Comparison of ENCODE assay signal across 30 cellular contexts in the genomic region with DNA sequence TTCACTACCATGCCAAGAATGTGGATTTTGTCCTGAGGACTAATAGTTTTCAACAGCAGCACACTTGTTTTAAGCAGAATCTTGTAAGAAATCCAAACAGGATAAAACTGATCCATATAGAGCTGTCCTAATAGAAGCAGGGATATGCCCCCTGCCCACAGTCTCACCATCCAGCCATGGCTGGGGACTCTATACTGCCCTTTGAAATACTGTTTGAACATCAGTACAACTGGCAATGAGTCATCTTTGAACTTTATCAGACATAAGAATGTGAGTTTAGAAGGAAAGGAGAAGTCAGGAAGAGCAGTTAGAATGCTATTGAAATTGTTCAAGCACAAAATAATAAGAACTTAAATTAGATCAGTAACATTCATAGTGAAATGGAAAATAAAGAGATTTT. TPM values are rescaled to one million over a fixed set of nuclear protein-coding genes. Genes with fewer than 3 reads are reported as not detected.
DNase-seq lines count a peak whose midpoint lies in the region; ATAC-seq and TF ChIP-seq lines count a peak whose summit lies in the region.
"Had no signal": no experiment of that assay in that cellular context is flagged by ENCODE, and none has a peak within 500 bp of the region (broad histone marks: within the 10 kb centered on the region; RNA-seq: fewer than 3 reads in every experiment).

No MANE protein-coding gene starts in this region.

- H3K4me2 ChIP-seq in mesenchymal stem cell (ENCODE audit: low read length, poor library complexity, severe bottlenecking): no peak overlapping the region

- H3K4me3 Mint-ChIP-seq in activated CD8-positive, alpha-beta T cell treated with anti-CD3 and anti-CD28 coated beads for 36 hours: no peak overlapping the region
- no peak overlapping the region for H3K4me3 Mint-ChIP-seq in activated CD8-positive, alpha-beta T cell treated with anti-CD3 and anti-CD28 coated beads, Interleukin-2, amount 10 ng/mL, durations not matched to agents 7 days and 5 days
- no peak overlapping the region for H3K4me3 Mint-ChIP-seq in activated naive CD8-positive, alpha-beta T cell
- H3K4me3 Mint-ChIP-seq in T-helper 2 cell treated with Interferon-gamma antibody and Interleukin-4, amounts not matched to agents 5 μg/mL and 100 μg/mL, for 36 hours: no peak overlapping the region
- H3K4me3 Mint-ChIP-seq: activated naive CD4-positive, alpha-beta T cell treated with anti-CD3 and anti-CD28 coated beads, Interleukin-2, amount 50 U/mL, for 24 hours; dendritic cell treated with granulocyte-macrophage colony-stimulating factor and Interleukin-4, amounts not matched to agents 40 ng/mL and 50 ng/mL, for 4 days; mesothelial cell of epicardium; naive B cell had no signal

- H2BK12ac ChIP-seq in mesenchymal stem cell (ENCODE audit: low read length in 2 of 2): no peak overlapping the region

- peak; percentile 11 for ATAC-seq in activated CD8-positive, alpha-beta T cell treated with anti-CD3 and anti-CD28 coated beads for 36 hours
- no peak for ATAC-seq in activated CD8-positive, alpha-beta T cell treated with anti-CD3 and anti-CD28 coated beads, Interleukin-2, amount 10 ng/mL, durations not matched to agents 7 days and 5 days
- ATAC-seq: K562, left ventricle myocardium superior, psoas muscle had no signal

- TF ChIP-seq CTCF in activated CD8-positive, alpha-beta T cell treated with anti-CD3 and anti-CD28 coated beads for 36 hours (IDR thresholded peaks at IDR 0.05): no peak

- peaks cover 21 to 26% of the 10 kb centered on the region in 2 experiments for H3K27me3 ChIP-seq in mesenchymal stem cell (ENCODE audit: control insufficient read depth in 1 of 2, insufficient read depth in 1 of 2, low read length in 2 of 2)
- H3K27me3 ChIP-seq: ascending aorta had no signal

- H3K9ac ChIP-seq in mesenchymal stem cell (ENCODE audit: low read length): no peak overlapping the region

- H2AK5ac ChIP-seq in mesenchymal stem cell (ENCODE audit: low read length, severe bottlenecking): no peak overlapping the region

- H3K27ac ChIP-seq in mesenchymal stem cell (ENCODE audit: low read length, poor library complexity, severe bottlenecking): no peak overlapping the region
- H3K27ac ChIP-seq: ascending aorta, psoas muscle, RWPE1, tibial nerve had no signal

- H2AFZ ChIP-seq in mesenchymal stem cell (ENCODE audit: low read depth, low read length): no peak overlapping the region

- CTCF ChIA-PET in activated CD8-positive, alpha-beta T cell treated with anti-CD3 and anti-CD28 coated beads for 36 hours (lab: Charles Lee): no interaction called here
- CTCF ChIA-PET in activated CD8-positive, alpha-beta T cell treated with anti-CD3 and anti-CD28 coated beads, Interleukin-2, amount 10 ng/mL, durations not matched to agents 7 days and 5 days (lab: Charles Lee): no interaction called here

- H3K4me1 Mint-ChIP-seq in activated CD8-positive, alpha-beta T cell treated with anti-CD3 and anti-CD28 coated beads for 36 hours (ENCODE audit: low read depth): peaks cover 38% of the 10 kb centered on the region
- H3K4me1 Mint-ChIP-seq in activated CD8-positive, alpha-beta T cell treated with anti-CD3 and anti-CD28 coated beads, Interleukin-2, amount 10 ng/mL, durations not matched to agents 7 days and 5 days (ENCODE audit: low read depth): peaks cover 28% of the 10 kb centered on the region
- H3K4me1 Mint-ChIP-seq in activated naive CD8-positive, alpha-beta T cell (ENCODE audit: low read depth): peaks cover 24% of the 10 kb centered on the region
- H3K4me1 Mint-ChIP-seq in T-helper 2 cell treated with Interferon-gamma antibody and Interleukin-4, amounts not matched to agents 5 μg/mL and 100 μg/mL, for 36 hours (ENCODE audit: low read depth): peaks cover 15% of the 10 kb centered on the region

- no peak overlapping the region for H2BK5ac ChIP-seq in mesenchymal stem cell (ENCODE audit: low read depth, low read length, poor library complexity, severe bottlenecking)

- peak overlapping the region; percentile 4 for H2BK120ac ChIP-seq in mesenchymal stem cell (ENCODE audit: low read depth, low read length)

- H3K18ac ChIP-seq in mesenchymal stem cell (ENCODE audit: low read depth in 1 of 2, low read length in 2 of 2): no peak overlapping the region

- no peak overlapping the region for H4K8ac ChIP-seq in mesenchymal stem cell (ENCODE audit: low read length)

- no peak overlapping the region for H3K14ac ChIP-seq in mesenchymal stem cell (ENCODE audit: low read length in 2 of 2)

- no peak for DNase-seq in activated CD8-positive, alpha-beta T cell treated with anti-CD3 and anti-CD28 coated beads for 36 hours
- no peak for DNase-seq in activated CD8-positive, alpha-beta T cell treated with anti-CD3 and anti-CD28 coated beads, Interleukin-2, amount 10 ng/mL, durations not matched to agents 7 days and 5 days
- DNase-seq in KBM-7 (peak; percentile 30), mesenchymal stem cell (no peak), dermis blood vessel endothelial cell (no peak), AG20443 (ENCODE audit: low spot score) (no peak)
- no peak for DNase-seq in T-helper 2 cell treated with Interferon-gamma antibody and Interleukin-4, amounts not matched to agents 5 μg/mL and 100 μg/mL, for 36 hours (ENCODE audit: low spot score)
- DNase-seq: activated CD4-positive, alpha-beta T cell treated with anti-CD3 and anti-CD28 coated beads for 4 hours; central memory CD4-positive, alpha-beta T cell; GDM1; HCEC 1CT; left ventricle myocardium superior; naive B cell; NCI-H1105 treated with DMSO at 0.1 percent for 48 hours; NCI-H2029 treated with DMSO at 0.1 percent for 48 hours; NCI-H2227 treated with DMSO at 0.1 percent for 48 hours; NCI-H774; nucleus accumbens; psoas muscle had no signal

- H3K27ac Mint-ChIP-seq in activated CD8-positive, alpha-beta T cell treated with anti-CD3 and anti-CD28 coated beads for 36 hours: peak overlapping the region; percentile 58
- no peak overlapping the region for H3K27ac Mint-ChIP-seq in activated CD8-positive, alpha-beta T cell treated with anti-CD3 and anti-CD28 coated beads, Interleukin-2, amount 10 ng/mL, durations not matched to agents 7 days and 5 days
- H3K27ac Mint-ChIP-seq in activated naive CD8-positive, alpha-beta T cell: peak overlapping the region; percentile 87
- no peak overlapping the region for H3K27ac Mint-ChIP-seq in T-helper 2 cell treated with Interferon-gamma antibody and Interleukin-4, amounts not matched to agents 5 μg/mL and 100 μg/mL, for 36 hours
- H3K27ac Mint-ChIP-seq: dendritic cell treated with granulocyte-macrophage colony-stimulating factor and Interleukin-4, amounts not matched to agents 40 ng/mL and 50 ng/mL, for 4 days; mesothelial cell of epicardium had no signal

- peaks cover 6% of the 10 kb centered on the region for H3K9me3 Mint-ChIP-seq in activated CD8-positive, alpha-beta T cell treated with anti-CD3 and anti-CD28 coated beads for 36 hours
- H3K9me3 Mint-ChIP-seq in activated CD8-positive, alpha-beta T cell treated with anti-CD3 and anti-CD28 coated beads, Interleukin-2, amount 10 ng/mL, durations not matched to agents 7 days and 5 days (ENCODE audit: insufficient read depth): no peaks in the 10 kb centered on the region
- peaks cover 7% of the 10 kb centered on the region for H3K9me3 Mint-ChIP-seq in activated naive CD8-positive, alpha-beta T cell (ENCODE audit: low read depth)
- H3K9me3 Mint-ChIP-seq in T-helper 2 cell treated with Interferon-gamma antibody and Interleukin-4, amounts not matched to agents 5 μg/mL and 100 μg/mL, for 36 hours: peaks cover 3% of the 10 kb centered on the region
- H3K9me3 Mint-ChIP-seq: dendritic cell treated with granulocyte-macrophage colony-stimulating factor and Interleukin-4, amounts not matched to agents 40 ng/mL and 50 ng/mL, for 4 days; mesothelial cell of epicardium had no signal

- POLR2A ChIA-PET in activated CD8-positive, alpha-beta T cell treated with anti-CD3 and anti-CD28 coated beads for 36 hours (lab: Charles Lee): no interaction called here
- POLR2A ChIA-PET in activated CD8-positive, alpha-beta T cell treated with anti-CD3 and anti-CD28 coated beads, Interleukin-2, amount 10 ng/mL, durations not matched to agents 7 days and 5 days (lab: Charles Lee): no interaction called here

- H3K4me3 ChIP-seq in mesenchymal stem cell (ENCODE audit: insufficient read depth in 1 of 2, low read depth in 1 of 2, low read length in 2 of 2): no peak overlapping the region
- H3K4me3 ChIP-seq: ascending aorta, K562, psoas muscle, tibial nerve had no signal

- H4K91ac ChIP-seq in mesenchymal stem cell (ENCODE audit: low read length): no peak overlapping the region

- H3K36me3 Mint-ChIP-seq in activated CD8-positive, alpha-beta T cell treated with anti-CD3 and anti-CD28 coated beads for 36 hours (ENCODE audit: low read depth): no peaks in the 10 kb centered on the region
- no peaks in the 10 kb centered on the region for H3K36me3 Mint-ChIP-seq in activated CD8-positive, alpha-beta T cell treated with anti-CD3 and anti-CD28 coated beads, Interleukin-2, amount 10 ng/mL, durations not matched to agents 7 days and 5 days (ENCODE audit: low read depth)
- H3K36me3 Mint-ChIP-seq in activated naive CD8-positive, alpha-beta T cell: peaks cover 2% of the 10 kb centered on the region
- no peaks in the 10 kb centered on the region for H3K36me3 Mint-ChIP-seq in T-helper 2 cell treated with Interferon-gamma antibody and Interleukin-4, amounts not matched to agents 5 μg/mL and 100 μg/mL, for 36 hours (ENCODE audit: low read depth)
- H3K36me3 Mint-ChIP-seq: activated naive CD4-positive, alpha-beta T cell treated with anti-CD3 and anti-CD28 coated beads, Interleukin-2, amount 50 U/mL, for 24 hours; mesothelial cell of epicardium; naive B cell had no signal

- no peaks in the 10 kb centered on the region for H3K36me3 ChIP-seq in mesenchymal stem cell (ENCODE audit: control insufficient read depth in 1 of 2, insufficient read depth in 2 of 2, low read depth in 1 of 2, low read length in 2 of 2)
- H3K36me3 ChIP-seq: ascending aorta, tibial nerve had no signal

- intact Hi-C loops in activated CD8-positive, alpha-beta T cell treated with anti-CD3 and anti-CD28 coated beads for 36 hours (cut with micrococcal nuclease): no loop called here

- peaks cover 7% of the 10 kb centered on the region for H3K27me3 Mint-ChIP-seq in activated CD8-positive, alpha-beta T cell treated with anti-CD3 and anti-CD28 coated beads for 36 hours
- peaks cover 17% of the 10 kb centered on the region for H3K27me3 Mint-ChIP-seq in activated CD8-positive, alpha-beta T cell treated with anti-CD3 and anti-CD28 coated beads, Interleukin-2, amount 10 ng/mL, durations not matched to agents 7 days and 5 days (ENCODE audit: low read depth)
- H3K27me3 Mint-ChIP-seq in activated naive CD8-positive, alpha-beta T cell: peaks cover 1% of the 10 kb centered on the region
- peaks cover 10% of the 10 kb centered on the region for H3K27me3 Mint-ChIP-seq in T-helper 2 cell treated with Interferon-gamma antibody and Interleukin-4, amounts not matched to agents 5 μg/mL and 100 μg/mL, for 36 hours (ENCODE audit: low read depth)

- H3K4ac ChIP-seq in mesenchymal stem cell (ENCODE audit: low read depth in 1 of 2, low read length in 2 of 2): no peak overlapping the region

- no peaks in the 10 kb centered on the region for H3K9me3 ChIP-seq in mesenchymal stem cell (ENCODE audit: control insufficient read depth, low read length)
- H3K9me3 ChIP-seq: ascending aorta, psoas muscle, tibial nerve had no signal

- H3K79me1 ChIP-seq in mesenchymal stem cell (replicated peaks; ENCODE audit: low read length, poor library complexity, severe bottlenecking): no peaks in the 10 kb centered on the region

- H3K23ac ChIP-seq in mesenchymal stem cell (ENCODE audit: low read length in 2 of 2): no peak overlapping the region

- no peak overlapping the region for H2BK15ac ChIP-seq in mesenchymal stem cell (ENCODE audit: low read depth, poor library complexity, severe bottlenecking)

- in situ Hi-C loops in KBM-7 (cut with MboI; ENCODE audit: low pct_unique_long_range_greater_than_20kb, low sequenced_read_pairs): no loop called here

- H3K4me1 ChIP-seq in mesenchymal stem cell (ENCODE audit: control insufficient read depth, insufficient read depth, low read depth, low read length): peaks cover 9% of the 10 kb centered on the region
- H3K4me1 ChIP-seq: psoas muscle had no signal

RNA-seq across cellular contexts. Expression of gene C12orf42, which starts 3.8 kb away (rescaled TPM):
- total RNA-seq in activated CD8-positive, alpha-beta T cell treated with anti-CD3 and anti-CD28 coated beads for 36 hours: 1 to 10 TPM in 1 of 2 experiments, under 1 TPM in 1; 0.49 to 1.4 TPM
- under 1 TPM; 0.84 to 0.91 TPM for total RNA-seq in activated CD8-positive, alpha-beta T cell treated with anti-CD3 and anti-CD28 coated beads, Interleukin-2, amount 10 ng/mL, durations not matched to agents 7 days and 5 days
- polyA plus RNA-seq in mesenchymal stem cell (2013, experiment 1 of 2): not detected
- polyA plus RNA-seq in mesenchymal stem cell (2013, experiment 2 of 2): not detected
- total RNA-seq in dermis blood vessel endothelial cell: 0.05 TPM in 1 of 2 replicates, not detected in the other
- total RNA-seq: A172, ascending aorta, HT-29, K562, left ventricle myocardium superior, MCF 10A, psoas muscle had no signal
- polyA plus RNA-seq: K562, psoas muscle had no signal

Comparison
In these comparisons a context has a peak if more than half of its experiments do, and no peak if none do; other contexts are left out.
1. H3K27ac Mint-ChIP-seq: peak in activated CD8-positive, alpha-beta T cell treated with anti-CD3 and anti-CD28 coated beads for 36 hours (single experiment) and activated naive CD8-positive, alpha-beta T cell (single experiment); none in activated CD8-positive, alpha-beta T cell treated with anti-CD3 and anti-CD28 coated beads, Interleukin-2, amount 10 ng/mL, durations not matched to agents 7 days and 5 days (single experiment) and T-helper 2 cell treated with Interferon-gamma antibody and Interleukin-4, amounts not matched to agents 5 μg/mL and 100 μg/mL, for 36 hours (single experiment).